ENCODE assay signal across 8 cellular contexts in the genomic region with DNA sequence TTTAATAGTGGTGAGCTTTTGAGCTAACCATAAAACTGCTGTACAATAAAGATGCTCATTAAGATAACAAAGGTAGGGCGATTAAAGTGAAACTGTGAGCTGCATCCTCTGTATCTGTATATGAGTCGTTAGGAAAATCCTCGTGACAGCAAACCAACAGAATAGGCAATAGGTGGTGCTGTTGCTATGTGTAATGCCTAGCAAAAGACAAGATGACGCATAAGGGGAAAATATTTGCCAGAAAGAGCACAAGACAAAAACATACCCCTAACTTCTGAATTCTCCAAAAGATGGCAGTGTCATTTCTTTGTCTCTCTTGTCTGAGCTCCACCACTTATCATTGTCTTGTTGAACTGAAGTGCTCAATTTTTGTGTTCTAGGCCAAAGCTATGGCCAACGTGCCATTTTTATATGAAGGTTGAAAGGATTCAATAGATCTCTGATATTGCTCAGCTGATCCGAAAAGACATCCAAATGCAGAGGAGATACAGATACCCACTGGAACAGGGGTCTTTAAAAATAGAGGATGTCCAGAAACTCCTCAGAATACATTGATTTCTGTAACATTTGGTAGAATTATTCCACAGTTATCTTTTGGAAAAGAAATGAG.
A peak's percentile ranks its signal among the peaks of the same experiment; 100 is the strongest.
DNase-seq lines count a peak whose midpoint lies in the region; ATAC-seq, FAIRE-seq and TF ChIP-seq lines count a peak whose summit lies in the region.

No MANE protein-coding gene starts in this region.

- DNase-seq in D721Med (ENCODE audit: insufficient read length, low spot score) (no peak), NCI-H1930 (lab: John Stamatoyannopoulos, UW) (peak; percentile 52 to 54), T follicular helper cell (ENCODE audit: low read depth) (peak; percentile 15), medulla oblongata (ENCODE audit: extremely low spot score) (peak; percentile 92), urothelium cell line (ENCODE audit: low spot score) (peak; percentile 65)
- DNase-seq in effector CD4-positive, alpha-beta T cell: peak; percentile 6

- FAIRE-seq in D721Med (lab: Jason Lieb, UNC) (no peak), urothelium cell line (lab: Jason Lieb, UNC) (peak; percentile 67)

- TF ChIP-seq CTCF in D721Med (IDR thresholded peaks at IDR 0.05; ENCODE audit: insufficient read depth, missing control alignments): peak; percentile 93

- ATAC-seq in GM19025 (IDR thresholded peaks at IDR 0.05; ENCODE audit: low read depth, unreplicated experiment) (peak; percentile 89), HG03095 (IDR thresholded peaks at IDR 0.05; ENCODE audit: unreplicated experiment) (peak; percentile 95)
